In the genomic region with DNA sequence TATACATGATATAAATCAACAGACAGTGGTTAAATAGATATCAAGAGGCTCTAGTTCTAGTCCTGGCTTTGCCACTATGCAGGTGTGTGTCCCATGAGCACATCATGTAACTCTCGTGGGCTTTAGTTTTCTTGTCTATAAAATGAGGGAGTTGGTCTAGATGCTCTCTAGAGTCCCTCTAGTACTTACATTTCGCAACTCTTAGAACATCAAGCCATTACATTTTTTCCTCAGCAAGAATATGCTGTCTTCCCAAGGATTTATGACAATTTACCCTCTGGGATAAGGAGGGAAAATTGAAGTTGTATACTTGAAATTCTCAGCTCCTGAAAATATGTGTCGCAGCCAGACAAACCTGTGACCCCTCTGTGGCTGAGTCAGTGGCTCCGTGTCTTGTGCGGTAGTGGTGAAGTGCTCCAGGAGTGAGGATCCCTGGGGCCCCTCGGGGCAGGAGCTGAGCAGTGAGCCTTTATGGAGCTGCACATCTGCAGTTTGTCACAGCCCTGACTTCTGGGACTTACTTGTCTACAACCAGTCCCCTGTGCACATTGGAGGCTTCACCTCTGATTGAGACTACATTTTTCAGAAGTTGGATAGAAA, we compare ENCODE assay signal across 1 cellular context.
TF ChIP-seq lines count a peak whose summit lies in the region.

No MANE protein-coding gene starts in this region.

TF ChIP-seq in GM23338, 12 proteins besides CTCF, POLR2A, EP300 and RAD21:
- TF ChIP-seq ZNF462 (CRISPR knock-in tag; IDR thresholded peaks at IDR 0.05) (no peak), ETS1 (IDR thresholded peaks at IDR 0.05) (no peak), ZNF331 (CRISPR knock-in tag; IDR thresholded peaks at IDR 0.05; ENCODE audit: low read depth) (no peak), POLR2AphosphoS5 (IDR thresholded peaks at IDR 0.05; ENCODE audit: low read depth) (no peak), STAT1 (IDR thresholded peaks at IDR 0.05; ENCODE audit: unreplicated experiment) (no peak), JUNB (IDR thresholded peaks at IDR 0.05; ENCODE audit: unreplicated experiment) (no peak), EZH2phosphoT487 (IDR thresholded peaks at IDR 0.05; ENCODE audit: unreplicated experiment) (no peak), EZH2 (IDR thresholded peaks at IDR 0.05; ENCODE audit: low read depth, unreplicated experiment) (no peak), ZNF114 (CRISPR knock-in tag; IDR thresholded peaks at IDR 0.05) (no peak), CREB1 (CRISPR knock-in tag; IDR thresholded peaks at IDR 0.05; ENCODE audit: low read depth) (no peak), NANOG (IDR thresholded peaks at IDR 0.05; ENCODE audit: borderline replicate concordance) (no peak)
- TF ChIP-seq, protein P1, sequence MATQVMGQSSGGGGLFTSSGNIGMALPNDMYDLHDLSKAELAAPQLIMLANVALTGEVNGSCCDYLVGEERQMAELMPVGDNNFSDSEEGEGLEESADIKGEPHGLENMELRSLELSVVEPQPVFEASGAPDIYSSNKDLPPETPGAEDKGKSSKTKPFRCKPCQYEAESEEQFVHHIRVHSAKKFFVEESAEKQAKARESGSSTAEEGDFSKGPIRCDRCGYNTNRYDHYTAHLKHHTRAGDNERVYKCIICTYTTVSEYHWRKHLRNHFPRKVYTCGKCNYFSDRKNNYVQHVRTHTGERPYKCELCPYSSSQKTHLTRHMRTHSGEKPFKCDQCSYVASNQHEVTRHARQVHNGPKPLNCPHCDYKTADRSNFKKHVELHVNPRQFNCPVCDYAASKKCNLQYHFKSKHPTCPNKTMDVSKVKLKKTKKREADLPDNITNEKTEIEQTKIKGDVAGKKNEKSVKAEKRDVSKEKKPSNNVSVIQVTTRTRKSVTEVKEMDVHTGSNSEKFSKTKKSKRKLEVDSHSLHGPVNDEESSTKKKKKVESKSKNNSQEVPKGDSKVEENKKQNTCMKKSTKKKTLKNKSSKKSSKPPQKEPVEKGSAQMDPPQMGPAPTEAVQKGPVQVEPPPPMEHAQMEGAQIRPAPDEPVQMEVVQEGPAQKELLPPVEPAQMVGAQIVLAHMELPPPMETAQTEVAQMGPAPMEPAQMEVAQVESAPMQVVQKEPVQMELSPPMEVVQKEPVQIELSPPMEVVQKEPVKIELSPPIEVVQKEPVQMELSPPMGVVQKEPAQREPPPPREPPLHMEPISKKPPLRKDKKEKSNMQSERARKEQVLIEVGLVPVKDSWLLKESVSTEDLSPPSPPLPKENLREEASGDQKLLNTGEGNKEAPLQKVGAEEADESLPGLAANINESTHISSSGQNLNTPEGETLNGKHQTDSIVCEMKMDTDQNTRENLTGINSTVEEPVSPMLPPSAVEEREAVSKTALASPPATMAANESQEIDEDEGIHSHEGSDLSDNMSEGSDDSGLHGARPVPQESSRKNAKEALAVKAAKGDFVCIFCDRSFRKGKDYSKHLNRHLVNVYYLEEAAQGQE (IDR thresholded peaks at IDR 0.05; ENCODE audit: unreplicated experiment) = no peak
